1 cellular context compared by ENCODE assay signal in genomic region chr2:240136013-240136670, GRCh38.
TF ChIP-seq lines count a peak whose summit lies in the region.

COPS9 (minus strand) TSS chr2:240136305; CDS start chr2:240136284, 21 bp downstream.

TF ChIP-seq in HepG2, 621 proteins besides CTCF, POLR2A, EP300 and RAD21 (continued from another document and continues in another):
- TF ChIP-seq, protein P1, sequence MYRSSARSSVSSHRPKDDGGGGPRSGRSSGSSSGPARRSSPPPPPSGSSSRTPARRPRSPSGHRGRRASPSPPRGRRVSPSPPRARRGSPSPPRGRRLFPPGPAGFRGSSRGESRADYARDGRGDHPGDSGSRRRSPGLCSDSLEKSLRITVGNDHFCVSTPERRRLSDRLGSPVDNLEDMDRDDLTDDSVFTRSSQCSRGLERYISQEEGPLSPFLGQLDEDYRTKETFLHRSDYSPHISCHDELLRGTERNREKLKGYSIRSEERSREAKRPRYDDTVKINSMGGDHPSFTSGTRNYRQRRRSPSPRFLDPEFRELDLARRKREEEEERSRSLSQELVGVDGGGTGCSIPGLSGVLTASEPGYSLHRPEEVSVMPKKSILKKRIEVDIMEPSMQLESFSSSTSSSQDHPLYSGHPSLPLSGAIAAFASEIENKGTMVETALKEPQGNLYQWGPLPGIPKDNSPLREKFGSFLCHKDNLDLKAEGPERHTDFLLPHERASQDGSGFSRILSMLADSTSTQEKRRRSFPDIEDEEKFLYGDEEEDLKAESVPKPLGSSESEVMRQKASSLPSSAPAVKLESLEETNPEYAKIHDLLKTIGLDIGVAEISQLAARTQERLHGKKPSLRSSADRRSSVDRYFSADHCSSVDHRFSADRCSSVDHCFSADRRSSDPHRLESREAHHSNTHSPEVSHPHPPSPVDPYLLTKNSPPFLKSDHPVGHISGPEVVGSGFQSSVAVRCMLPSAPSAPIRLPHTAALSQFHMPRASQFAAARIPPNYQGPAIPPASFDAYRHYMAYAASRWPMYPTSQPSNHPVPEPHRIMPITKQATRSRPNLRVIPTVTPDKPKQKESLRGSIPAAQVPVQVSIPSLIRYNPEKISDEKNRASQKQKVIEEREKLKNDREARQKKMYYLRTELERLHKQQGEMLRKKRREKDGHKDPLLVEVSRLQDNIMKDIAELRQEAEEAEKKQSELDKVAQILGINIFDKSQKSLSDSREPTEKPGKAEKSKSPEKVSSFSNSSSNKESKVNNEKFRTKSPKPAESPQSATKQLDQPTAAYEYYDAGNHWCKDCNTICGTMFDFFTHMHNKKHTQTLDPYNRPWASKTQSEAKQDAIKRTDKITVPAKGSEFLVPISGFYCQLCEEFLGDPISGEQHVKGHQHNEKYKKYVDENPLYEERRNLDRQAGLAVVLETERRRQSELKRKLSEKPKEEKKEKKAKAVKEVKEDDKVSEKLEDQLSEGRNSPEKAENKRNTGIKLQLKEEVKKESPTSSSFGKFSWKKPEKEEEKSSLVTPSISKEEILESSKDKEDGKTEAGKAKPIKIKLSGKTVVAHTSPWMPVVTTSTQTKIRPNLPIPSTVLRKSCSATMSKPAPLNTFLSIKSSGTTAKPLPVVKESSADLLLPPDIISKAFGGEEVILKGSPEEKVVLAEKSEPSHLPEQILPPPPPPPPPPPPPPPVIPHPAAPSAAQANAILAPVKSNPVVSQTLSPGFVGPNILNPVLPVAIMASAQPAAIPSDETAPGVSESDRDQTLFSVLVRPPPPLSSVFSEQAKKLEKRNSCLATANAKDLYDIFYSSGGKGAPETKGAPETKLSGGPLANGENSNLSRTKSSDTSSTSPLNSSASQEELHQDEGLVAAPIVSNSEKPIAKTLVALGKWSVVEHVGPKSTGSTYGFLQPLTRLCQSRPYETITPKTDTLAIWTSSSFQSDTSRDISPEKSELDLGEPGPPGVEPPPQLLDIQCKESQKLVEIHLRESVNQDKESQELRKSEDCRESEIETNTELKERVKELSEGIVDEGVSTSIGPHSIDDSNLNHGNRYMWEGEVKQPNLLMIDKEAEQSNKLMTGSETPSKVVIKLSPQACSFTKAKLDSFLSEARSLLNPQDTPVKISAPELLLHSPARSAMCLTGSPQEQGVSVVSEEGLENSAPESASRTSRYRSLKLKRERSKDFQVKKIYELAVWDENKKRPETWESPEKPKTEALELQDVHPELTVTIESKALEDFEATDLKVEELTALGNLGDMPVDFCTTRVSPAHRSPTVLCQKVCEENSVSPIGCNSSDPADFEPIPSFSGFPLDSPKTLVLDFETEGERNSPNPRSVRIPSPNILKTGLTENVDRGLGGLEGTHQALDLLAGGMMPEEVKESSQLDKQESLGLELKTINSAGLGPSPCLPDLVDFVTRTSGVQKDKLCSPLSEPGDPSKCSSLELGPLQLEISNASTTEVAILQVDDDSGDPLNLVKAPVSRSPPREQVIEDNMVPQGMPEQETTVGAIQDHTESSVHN (CRISPR knock-in tag; IDR thresholded peaks at IDR 0.05) = no peak; the same call in 1 of the 2 replicates
- TF ChIP-seq MBD4 (IDR thresholded peaks at IDR 0.05; ENCODE audit: borderline replicate concordance, low read length) (no peak), ISX (CRISPR knock-in tag; conservative IDR thresholded peaks at IDR 0.05) (0 out of 2 replicates have a peak, but pooled peaks have one; percentile 58), ZBTB42 (CRISPR knock-in tag; IDR thresholded peaks at IDR 0.05) (0 out of 2 replicates have a peak, but pooled peaks have one; percentile 36), GLI4 (CRISPR knock-in tag; IDR thresholded peaks at IDR 0.05; ENCODE audit: borderline replicate concordance) (peak; percentile 73; the same call in 1 of the 2 replicates), MED8 (CRISPR knock-in tag; IDR thresholded peaks at IDR 0.05; ENCODE audit: insufficient replicate concordance) (peak; percentile 72), NFE2 (CRISPR knock-in tag; IDR thresholded peaks at IDR 0.05) (no peak), ZNF788 (CRISPR knock-in tag; IDR thresholded peaks at IDR 0.05; ENCODE audit: borderline replicate concordance) (peak; percentile 74; the same call in 1 of the 2 replicates), NFRKB (IDR thresholded peaks at IDR 0.05) (no peak), ZNF605 (CRISPR knock-in tag; IDR thresholded peaks at IDR 0.05) (0 out of 2 replicates have a peak, but pooled peaks have one; percentile 2), MXD4 (CRISPR knock-in tag; IDR thresholded peaks at IDR 0.05) (peak; percentile 79; the same call in 1 of the 2 replicates), ARNT2 (CRISPR knock-in tag; IDR thresholded peaks at IDR 0.05; ENCODE audit: low read depth) (peak; percentile 92), CSRNP2 (CRISPR knock-in tag; conservative IDR thresholded peaks at IDR 0.05; ENCODE audit: low read depth) (no peak), ZNF883 (CRISPR knock-in tag; IDR thresholded peaks at IDR 0.05; ENCODE audit: not compliant biosample characterization) (peak; percentile 73), RBM39 (IDR thresholded peaks at IDR 0.05; ENCODE audit: low read depth, low read length, poor library complexity, severe bottlenecking) (peak; percentile 94), MTA1 (CRISPR knock-in tag; IDR thresholded peaks at IDR 0.05; ENCODE audit: borderline replicate concordance) (peak; percentile 75; the same call in 1 of the 2 replicates), KDM4B (CRISPR knock-in tag; IDR thresholded peaks at IDR 0.05) (no peak), SOX6 (IDR thresholded peaks at IDR 0.05) (no peak), SOX6 (CRISPR knock-in tag; IDR thresholded peaks at IDR 0.05) (no peak; the same call in 1 of the 2 replicates), ZNF687 (CRISPR knock-in tag; IDR thresholded peaks at IDR 0.05) (peak; percentile 89), MATR3 (CRISPR knock-in tag; IDR thresholded peaks at IDR 0.05) (no peak), HOXA3 (CRISPR knock-in tag; IDR thresholded peaks at IDR 0.05) (peak; percentile 83), SP140L (CRISPR knock-in tag; IDR thresholded peaks at IDR 0.05; ENCODE audit: borderline replicate concordance) (no peak), WIZ (CRISPR knock-in tag; IDR thresholded peaks at IDR 0.05) (no peak), ZFP1 (CRISPR knock-in tag; IDR thresholded peaks at IDR 0.05) (no peak), ZNF460 (CRISPR knock-in tag; IDR thresholded peaks at IDR 0.05; ENCODE audit: borderline replicate concordance) (no peak), AGO2 (optimal IDR thresholded peaks at IDR 0.05; ENCODE audit: low read depth, low read length) (peak; percentile 73), ZFX (CRISPR knock-in tag; IDR thresholded peaks at IDR 0.05; ENCODE audit: low read depth) (peak; percentile 94), ZNF446 (CRISPR knock-in tag; IDR thresholded peaks at IDR 0.05) (peak; percentile 80; the same call in 1 of the 2 replicates), FOXP1 (IDR thresholded peaks at IDR 0.05) (no peak), FOXP1 (CRISPR knock-in tag; IDR thresholded peaks at IDR 0.05) (no peak), TBP (CRISPR knock-in tag; IDR thresholded peaks at IDR 0.05) (no peak), BRD4 (CRISPR knock-in tag; IDR thresholded peaks at IDR 0.05) (peak; percentile 87), ZNF891 (CRISPR knock-in tag; IDR thresholded peaks at IDR 0.05) (no peak), ZNF598 (CRISPR knock-in tag; IDR thresholded peaks at IDR 0.05; ENCODE audit: borderline replicate concordance) (no peak), ZNF589 (CRISPR knock-in tag; conservative IDR thresholded peaks at IDR 0.05) (peak; percentile 37; the same call in 1 of the 2 replicates), U2AF2 (IDR thresholded peaks at IDR 0.05; ENCODE audit: low read depth, low read length) (no peak), ZSCAN30 (CRISPR knock-in tag; IDR thresholded peaks at IDR 0.05) (no peak), DMAP1 (CRISPR knock-in tag; IDR thresholded peaks at IDR 0.05) (peak; percentile 91; the same call in 1 of the 2 replicates), ZNF549 (CRISPR knock-in tag; IDR thresholded peaks at IDR 0.05) (no peak), ZNF230 (CRISPR knock-in tag; IDR thresholded peaks at IDR 0.05) (peak; percentile 50; the same call in 1 of the 2 replicates), TRIM24 (CRISPR knock-in tag; IDR thresholded peaks at IDR 0.05) (no peak), RBFOX2 (IDR thresholded peaks at IDR 0.05; ENCODE audit: low read depth, low read length) (peak; percentile 98), NFKB2 (CRISPR knock-in tag; IDR thresholded peaks at IDR 0.05; ENCODE audit: borderline replicate concordance) (peak; percentile 67; the same call in 1 of the 2 replicates), HNF4G (IDR thresholded peaks at IDR 0.05; ENCODE audit: borderline replicate concordance, low read depth, low read length) (0 out of 2 replicates have a peak, but pooled peaks have one; percentile 3), HNF4G (CRISPR knock-in tag; IDR thresholded peaks at IDR 0.05; ENCODE audit: borderline replicate concordance, low read depth) (no peak)
- TF ChIP-seq, protein P2, sequence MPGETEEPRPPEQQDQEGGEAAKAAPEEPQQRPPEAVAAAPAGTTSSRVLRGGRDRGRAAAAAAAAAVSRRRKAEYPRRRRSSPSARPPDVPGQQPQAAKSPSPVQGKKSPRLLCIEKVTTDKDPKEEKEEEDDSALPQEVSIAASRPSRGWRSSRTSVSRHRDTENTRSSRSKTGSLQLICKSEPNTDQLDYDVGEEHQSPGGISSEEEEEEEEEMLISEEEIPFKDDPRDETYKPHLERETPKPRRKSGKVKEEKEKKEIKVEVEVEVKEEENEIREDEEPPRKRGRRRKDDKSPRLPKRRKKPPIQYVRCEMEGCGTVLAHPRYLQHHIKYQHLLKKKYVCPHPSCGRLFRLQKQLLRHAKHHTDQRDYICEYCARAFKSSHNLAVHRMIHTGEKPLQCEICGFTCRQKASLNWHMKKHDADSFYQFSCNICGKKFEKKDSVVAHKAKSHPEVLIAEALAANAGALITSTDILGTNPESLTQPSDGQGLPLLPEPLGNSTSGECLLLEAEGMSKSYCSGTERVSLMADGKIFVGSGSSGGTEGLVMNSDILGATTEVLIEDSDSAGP (CRISPR knock-in tag; IDR thresholded peaks at IDR 0.05; ENCODE audit: borderline replicate concordance) = peak; percentile 79
- TF ChIP-seq, protein P3, sequence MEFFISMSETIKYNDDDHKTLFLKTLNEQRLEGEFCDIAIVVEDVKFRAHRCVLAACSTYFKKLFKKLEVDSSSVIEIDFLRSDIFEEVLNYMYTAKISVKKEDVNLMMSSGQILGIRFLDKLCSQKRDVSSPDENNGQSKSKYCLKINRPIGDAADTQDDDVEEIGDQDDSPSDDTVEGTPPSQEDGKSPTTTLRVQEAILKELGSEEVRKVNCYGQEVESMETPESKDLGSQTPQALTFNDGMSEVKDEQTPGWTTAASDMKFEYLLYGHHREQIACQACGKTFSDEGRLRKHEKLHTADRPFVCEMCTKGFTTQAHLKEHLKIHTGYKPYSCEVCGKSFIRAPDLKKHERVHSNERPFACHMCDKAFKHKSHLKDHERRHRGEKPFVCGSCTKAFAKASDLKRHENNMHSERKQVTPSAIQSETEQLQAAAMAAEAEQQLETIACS (CRISPR knock-in tag; IDR thresholded peaks at IDR 0.05) = peak; percentile 53; the same call in 1 of the 2 replicates
- TF ChIP-seq, protein P4, sequence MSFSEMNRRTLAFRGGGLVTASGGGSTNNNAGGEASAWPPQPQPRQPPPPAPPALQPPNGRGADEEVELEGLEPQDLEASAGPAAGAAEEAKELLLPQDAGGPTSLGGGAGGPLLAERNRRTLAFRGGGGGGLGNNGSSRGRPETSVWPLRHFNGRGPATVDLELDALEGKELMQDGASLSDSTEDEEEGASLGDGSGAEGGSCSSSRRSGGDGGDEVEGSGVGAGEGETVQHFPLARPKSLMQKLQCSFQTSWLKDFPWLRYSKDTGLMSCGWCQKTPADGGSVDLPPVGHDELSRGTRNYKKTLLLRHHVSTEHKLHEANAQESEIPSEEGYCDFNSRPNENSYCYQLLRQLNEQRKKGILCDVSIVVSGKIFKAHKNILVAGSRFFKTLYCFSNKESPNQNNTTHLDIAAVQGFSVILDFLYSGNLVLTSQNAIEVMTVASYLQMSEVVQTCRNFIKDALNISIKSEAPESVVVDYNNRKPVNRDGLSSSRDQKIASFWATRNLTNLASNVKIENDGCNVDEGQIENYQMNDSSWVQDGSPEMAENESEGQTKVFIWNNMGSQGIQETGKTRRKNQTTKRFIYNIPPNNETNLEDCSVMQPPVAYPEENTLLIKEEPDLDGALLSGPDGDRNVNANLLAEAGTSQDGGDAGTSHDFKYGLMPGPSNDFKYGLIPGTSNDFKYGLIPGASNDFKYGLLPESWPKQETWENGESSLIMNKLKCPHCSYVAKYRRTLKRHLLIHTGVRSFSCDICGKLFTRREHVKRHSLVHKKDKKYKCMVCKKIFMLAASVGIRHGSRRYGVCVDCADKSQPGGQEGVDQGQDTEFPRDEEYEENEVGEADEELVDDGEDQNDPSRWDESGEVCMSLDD (CRISPR knock-in tag; IDR thresholded peaks at IDR 0.05; ENCODE audit: borderline replicate concordance) = peak; percentile 69; the same call in 1 of the 2 replicates
